In genomic region chr12:90298289-90298948, GRCh38 we compare ENCODE assay signal across 21 cellular contexts.
DNase-seq lines count a peak whose midpoint lies in the region; ATAC-seq and TF ChIP-seq lines count a peak whose summit lies in the region.
"Had no signal": no experiment of that assay in that cellular context is flagged by ENCODE, and none has a peak within 500 bp of the region (broad histone marks: within the 10 kb centered on the region; RNA-seq: fewer than 3 reads in every experiment).

No MANE protein-coding gene starts in this region.

- no peaks in the 10 kb centered on the region for H4K20me1 ChIP-seq in Loucy (ENCODE audit: insufficient read depth, low read length, poor library complexity, severe bottlenecking)
- H4K20me1 ChIP-seq in fibroblast of lung (ENCODE audit: control insufficient read depth, extremely low read depth, insufficient read depth, low read length): no peaks in the 10 kb centered on the region
- H4K20me1 ChIP-seq in hepatocyte (ENCODE audit: insufficient read depth, poor library complexity, severe bottlenecking): no peaks in the 10 kb centered on the region

- no peak for DNase-seq in CD4-positive, alpha-beta T cell
- DNase-seq in fibroblast of lung (ENCODE audit: low read depth in 2 of 2) (no peak), hepatocyte (ENCODE audit: low spot score) (no peak), colonic mucosa (no peak), NCI-H2171 treated with DMSO at 0.1 percent for 48 hours (lab: John Stamatoyannopoulos, UW) (no peak)
- DNase-seq: activated CD4-positive, CD25-positive, alpha-beta regulatory T cell; activated CD8-positive, alpha-beta memory T cell treated with anti-CD3 and anti-CD28 coated beads, Interleukin-2, amount 10 ng/mL, durations not matched to agents 7 days and 5 days; activated effector memory CD4-positive, alpha-beta T cell treated with anti-CD3 and anti-CD28 coated beads, Interleukin-2, amount 50 U/mL, for 16 hours; H9; hypothalamus; Kasumi-1; NCI-H1417; NCI-H69; stimulated activated CD4-positive, alpha-beta T cell treated with anti-CD3 and anti-CD28 coated beads, Interleukin-15, amount 100 ng/mL, for 24 hours had no signal

- H3K9me3 Mint-ChIP-seq in CD4-positive, alpha-beta T cell: no peaks in the 10 kb centered on the region
- H3K9me3 Mint-ChIP-seq: H9; neural crest cell; stimulated activated memory B cell treated with anti-CD40 and anti-IgM and Interleukin-4, amounts not matched to agents 10 μg/mL and 1 μg/mL and 100 μg/mL, for 72 hours; T-helper 2 cell treated with Interferon-gamma antibody and Interleukin-4, amounts not matched to agents 5 μg/mL and 100 μg/mL, for 36 hours had no signal

- no peak for TF ChIP-seq CTCF in CD4-positive, alpha-beta T cell (IDR thresholded peaks at IDR 0.05)
- no peak for TF ChIP-seq CTCF in Loucy (conservative IDR thresholded peaks at IDR 0.05; ENCODE audit: low read length)
- TF ChIP-seq CTCF in fibroblast of lung (conservative IDR thresholded peaks at IDR 0.05 in 1 of 2, IDR thresholded peaks at IDR 0.05 in 1 of 2; ENCODE audit: low read depth in 1 of 2, low read length in 2 of 2): no peak
- TF ChIP-seq CTCF in hepatocyte (IDR thresholded peaks at IDR 0.05; ENCODE audit: poor library complexity): no peak
- TF ChIP-seq CTCF in colonic mucosa (IDR thresholded peaks at IDR 0.05): no peak

- H3K4me2 ChIP-seq in Loucy (ENCODE audit: low read depth, low read length, poor library complexity, severe bottlenecking) (peak overlapping the region; percentile 76), fibroblast of lung (ENCODE audit: extremely low read depth, insufficient read depth, low read length) (no peak overlapping the region), hepatocyte (no peak overlapping the region)

- POLR2A ChIA-PET in CD4-positive, alpha-beta T cell (lab: Charles Lee): no interaction called here

- intact Hi-C loops in CD4-positive, alpha-beta T cell (cut with DNase I, micrococcal nuclease): no loop called here
- intact Hi-C loops in colonic mucosa (cut with DNase I): no loop called here

- no peaks in the 10 kb centered on the region for H3K27me3 Mint-ChIP-seq in CD4-positive, alpha-beta T cell

- no peaks in the 10 kb centered on the region for H3F3A ChIP-seq in Loucy (ENCODE audit: low read depth)

- no peaks in the 10 kb centered on the region for H3K36me3 Mint-ChIP-seq in CD4-positive, alpha-beta T cell (ENCODE audit: low read depth)
- H3K36me3 Mint-ChIP-seq: activated CD8-positive, alpha-beta memory T cell treated with anti-CD3 and anti-CD28 coated beads, Interleukin-2, amount 10 ng/mL, durations not matched to agents 7 days and 5 days; stimulated activated memory B cell treated with anti-CD40 and anti-IgM and Interleukin-4, amounts not matched to agents 10 μg/mL and 1 μg/mL and 100 μg/mL, for 72 hours had no signal

- H2AFZ ChIP-seq in Loucy (ENCODE audit: low read length) (no peak overlapping the region; the same call in 1 of the 2 replicates), fibroblast of lung (ENCODE audit: low read length) (peak overlapping the region; percentile 9), hepatocyte (no peak overlapping the region)

- H3K9me2 ChIP-seq in Loucy (replicated peaks; ENCODE audit: low read depth, low read length) (no peaks in the 10 kb centered on the region), hepatocyte (replicated peaks; ENCODE audit: insufficient read depth) (no peaks in the 10 kb centered on the region)

- no peaks in the 10 kb centered on the region for H3K9me3 ChIP-seq in CD4-positive, alpha-beta T cell (ENCODE audit: control insufficient read depth, low read length)
- H3K9me3 ChIP-seq in Loucy (ENCODE audit: insufficient read depth, low read depth, low read length) (no peaks in the 10 kb centered on the region), fibroblast of lung (ENCODE audit: control insufficient read depth, insufficient read depth, low read depth, low read length) (no peaks in the 10 kb centered on the region), hepatocyte (ENCODE audit: low read depth) (no peaks in the 10 kb centered on the region), colonic mucosa (no peaks in the 10 kb centered on the region)
- H3K9me3 ChIP-seq: ascending aorta had no signal

- H3K4me3 ChIP-seq in Loucy (ENCODE audit: low read length, poor library complexity, severe bottlenecking) (peak overlapping the region; percentile 57), fibroblast of lung (replicated peaks in 1 of 4; ENCODE audit: control extremely low read depth in 1 of 4, insufficient read depth in 1 of 4, low read depth in 3 of 4, low read length in 4 of 4) (no peak overlapping the region), hepatocyte (no peak overlapping the region), colonic mucosa (no peak overlapping the region)
- H3K4me3 ChIP-seq: ascending aorta had no signal

- H3K4me3 Mint-ChIP-seq in CD4-positive, alpha-beta T cell: peak overlapping the region; percentile 71
- H3K4me3 Mint-ChIP-seq: H9, neural crest cell had no signal

- H3K36me3 ChIP-seq in Loucy (ENCODE audit: insufficient read depth, low read length) (no peaks in the 10 kb centered on the region), fibroblast of lung (ENCODE audit: control insufficient read depth, insufficient read depth, low read length) (no peaks in the 10 kb centered on the region), hepatocyte (replicated peaks; ENCODE audit: insufficient read depth, low read depth) (no peaks in the 10 kb centered on the region), colonic mucosa (no peaks in the 10 kb centered on the region)
- H3K36me3 ChIP-seq: ascending aorta had no signal

- peaks cover 31% of the 10 kb centered on the region for H3K4me1 ChIP-seq in Loucy (ENCODE audit: insufficient read depth, low read length, poor library complexity, severe bottlenecking)
- H3K4me1 ChIP-seq in fibroblast of lung (ENCODE audit: control insufficient read depth, extremely low read depth, insufficient read depth, low read length): no peaks in the 10 kb centered on the region
- no peaks in the 10 kb centered on the region for H3K4me1 ChIP-seq in hepatocyte (ENCODE audit: insufficient read depth)
- H3K4me1 ChIP-seq in colonic mucosa: no peaks in the 10 kb centered on the region
- H3K4me1 ChIP-seq: ascending aorta had no signal

- peak overlapping the region; percentile 37 for H3K27ac Mint-ChIP-seq in CD4-positive, alpha-beta T cell
- H3K27ac Mint-ChIP-seq: activated CD8-positive, alpha-beta memory T cell treated with anti-CD3 and anti-CD28 coated beads, Interleukin-2, amount 10 ng/mL, durations not matched to agents 7 days and 5 days; H9; stimulated activated memory B cell treated with anti-CD40 and anti-IgM and Interleukin-4, amounts not matched to agents 10 μg/mL and 1 μg/mL and 100 μg/mL, for 72 hours; T-helper 2 cell treated with Interferon-gamma antibody and Interleukin-4, amounts not matched to agents 5 μg/mL and 100 μg/mL, for 36 hours had no signal

- no peaks in the 10 kb centered on the region for H3K27me3 ChIP-seq in CD4-positive, alpha-beta T cell (ENCODE audit: control insufficient read depth, insufficient read depth, low read length)
- H3K27me3 ChIP-seq in Loucy (ENCODE audit: insufficient read depth, low read length, poor library complexity, severe bottlenecking): no peaks in the 10 kb centered on the region
- no peaks in the 10 kb centered on the region for H3K27me3 ChIP-seq in fibroblast of lung (ENCODE audit: control insufficient read depth, insufficient read depth, low read length)
- H3K27me3 ChIP-seq in hepatocyte: no peaks in the 10 kb centered on the region
- no peaks in the 10 kb centered on the region for H3K27me3 ChIP-seq in colonic mucosa
- H3K27me3 ChIP-seq: ascending aorta had no signal

- WGBS in hepatocyte (ENCODE audit: low lambda C conversion rate, missing lambda C conversion rate): 82% methylated on average over 2 of the region's 2 CpGs

- no peak overlapping the region for H3K27ac ChIP-seq in CD4-positive, alpha-beta T cell (ENCODE audit: low read depth, low read length)
- H3K27ac ChIP-seq in fibroblast of lung (ENCODE audit: insufficient read depth, low read length) (no peak overlapping the region), hepatocyte (no peak overlapping the region), colonic mucosa (no peak overlapping the region)
- H3K27ac ChIP-seq: ascending aorta had no signal

- CTCF ChIA-PET in CD4-positive, alpha-beta T cell (lab: Charles Lee): interaction anchor here (0.9 kb wide), 1 partner anchor 11 kb away, joined by 3 read pairs; no protein-coding TSS in a partner anchor

- peaks cover 23% of the 10 kb centered on the region for H3K4me1 Mint-ChIP-seq in CD4-positive, alpha-beta T cell (ENCODE audit: low read depth)
- H3K4me1 Mint-ChIP-seq: H9, neural crest cell had no signal

- H3K79me2 ChIP-seq in Loucy (ENCODE audit: insufficient read depth, low read length) (no peaks in the 10 kb centered on the region), fibroblast of lung (ENCODE audit: control insufficient read depth, insufficient read depth, low read length) (no peaks in the 10 kb centered on the region), hepatocyte (no peaks in the 10 kb centered on the region)

- H3K9ac ChIP-seq in Loucy (ENCODE audit: low read depth, low read length, poor library complexity, severe bottlenecking) (peak overlapping the region; percentile 19), fibroblast of lung (ENCODE audit: insufficient read depth, low read length) (no peak overlapping the region), colonic mucosa (ENCODE audit: low read depth in 2 of 2, low read length in 2 of 2) (no peak overlapping the region)

- no peak for ATAC-seq in CD4-positive, alpha-beta T cell (ENCODE audit: poor library complexity)
- ATAC-seq in GM18867 (IDR thresholded peaks at IDR 0.05; ENCODE audit: unreplicated experiment): peak; percentile 72
- ATAC-seq in HG02642 (IDR thresholded peaks at IDR 0.05; ENCODE audit: poor library complexity, unreplicated experiment): no peak
